In genomic region chr1:229270547-229271447, GRCh38 we compare ENCODE assay signal across 8 cellular contexts. TPM values are rescaled to one million over a fixed set of nuclear protein-coding genes. Genes with fewer than 3 reads are reported as not detected.
DNase-seq lines count a peak whose midpoint lies in the region; ATAC-seq, FAIRE-seq and TF ChIP-seq lines count a peak whose summit lies in the region.

A gene with protein sequence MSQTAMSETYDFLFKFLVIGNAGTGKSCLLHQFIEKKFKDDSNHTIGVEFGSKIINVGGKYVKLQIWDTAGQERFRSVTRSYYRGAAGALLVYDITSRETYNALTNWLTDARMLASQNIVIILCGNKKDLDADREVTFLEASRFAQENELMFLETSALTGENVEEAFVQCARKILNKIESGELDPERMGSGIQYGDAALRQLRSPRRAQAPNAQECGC (plus strand): TSS chr1:229271111. CDS start chr1:229271340, 229 bp downstream.

- FAIRE-seq in kidney (lab: Jason Lieb, UNC), result no peak

- DNase-seq in NK-92 treated with Interleukin-12 subunit alpha and Interleukin-12 subunit beta, amount 100 ng/mL, for 24 hours (lab: John Stamatoyannopoulos, UW), result peak; percentile 88
- no peak for DNase-seq in NK-92 (lab: John Stamatoyannopoulos, UW; ENCODE audit: unreplicated experiment)
- DNase-seq in NCI-H2227 (lab: John Stamatoyannopoulos, UW; ENCODE audit: unreplicated experiment), result peak; percentile 95
- peak; percentile 84 for DNase-seq in cerebellar cortex (ENCODE audit: low spot score)
- peak; percentile 96 for DNase-seq in kidney
- DNase-seq in stimulated activated CD4-positive, alpha-beta T cell treated with anti-CD3 and anti-CD28 coated beads, Interleukin-15, amount 100 ng/mL, for 1 hour (ENCODE audit: low read depth in 1 of 2, low spot score in 1 of 2), result peak; percentile 53 to 67

- H3K9ac ChIP-seq in kidney (ENCODE audit: low read length in 2 of 2), result peak within 1 kb of the TSS; percentile 81 to 92

- peak within 1 kb of the TSS; percentile 81 for H3K27ac ChIP-seq in kidney (ENCODE audit: low read depth in 2 of 2, low read length in 2 of 2)

- H3K4me1 ChIP-seq in kidney (ENCODE audit: control insufficient read depth in 1 of 2, insufficient read depth in 1 of 2, low read depth in 1 of 2, low read length in 2 of 2), result peaks cover 12 to 15% of the 10 kb centered on the region in 2 donors

- ATAC-seq in HG02981 (IDR thresholded peaks at IDR 0.05; ENCODE audit: unreplicated experiment), result peak; percentile 89
- peak; percentile 86 to 89 for ATAC-seq in activated CD4-positive, CD25-positive, alpha-beta regulatory T cell treated with anti-CD3 and anti-CD28 coated beads, Interleukin-2, amount 50 U/mL, for 24 hours

- no peaks in the 10 kb centered on the region for H3K9me3 ChIP-seq in kidney (ENCODE audit: control insufficient read depth in 1 of 2, low read length in 2 of 2)

- no peak for TF ChIP-seq CTCF in kidney (IDR thresholded peaks at IDR 0.05; ENCODE audit: borderline replicate concordance, extremely low read depth, insufficient read depth)

- H3K4me3 ChIP-seq in kidney (ENCODE audit: low read length in 2 of 2), result peak within 1 kb of the TSS; percentile 91 to 95

- H3K36me3 ChIP-seq in kidney (ENCODE audit: control insufficient read depth in 1 of 2, insufficient read depth in 2 of 2, low read length in 2 of 2), result no peaks in the 10 kb centered on the region

- intact Hi-C loops in kidney (cut with DNase I), result no loop called here

RNA-seq across cellular contexts. Expression of the gene that starts here (rescaled TPM):
- 56.0 TPM for total RNA-seq in kidney
- polyA plus RNA-seq in kidney (ENCODE audit: insufficient read depth, low read depth, low replicate concordance), result 38.3 TPM
